ENCODE assay signal across 29 cellular contexts in genomic region chr17:31623990-31624389, GRCh38.
"Had no signal": no experiment of that assay in that cellular context is flagged by ENCODE, and none has a peak within 500 bp of the region (broad histone marks: within the 10 kb centered on the region; RNA-seq: fewer than 3 reads in every experiment).

No MANE protein-coding gene starts in this region.

- ATAC-seq: activated CD8-positive, alpha-beta memory T cell treated with anti-CD3 and anti-CD28 coated beads, Interleukin-2, amount 10 ng/mL, durations not matched to agents 7 days and 5 days had no signal

- H3K4me1 ChIP-seq: ascending aorta, Peyer's patch had no signal

- H3K36me3 ChIP-seq: ascending aorta, Peyer's patch had no signal

- DNase-seq: activated B cell treated with CpG ODN at 0.5 μM for 24 hours; activated CD4-positive, alpha-beta memory T cell treated with anti-CD3 and anti-CD28 coated beads, Interleukin-2, amount 10 ng/mL, durations not matched to agents 7 days and 5 days; activated CD4-positive, alpha-beta T cell treated with anti-CD3 and anti-CD28 coated beads for 4 hours; activated CD4-positive, CD25-positive, alpha-beta regulatory T cell treated with anti-CD3 and anti-CD28 coated beads, Interleukin-2, amount 50 U/mL, for 72 hours; activated CD8-positive, alpha-beta memory T cell treated with anti-CD3 and anti-CD28 coated beads for 24 hours; activated CD8-positive, alpha-beta memory T cell treated with anti-CD3 and anti-CD28 coated beads, Interleukin-2, amount 10 ng/mL, durations not matched to agents 7 days and 5 days; activated CD8-positive, alpha-beta memory T cell treated with anti-CD3 and anti-CD28 coated beads, Interleukin-2, amount 50 U/mL, for 48 hours; activated effector memory CD4-positive, alpha-beta T cell treated with Interleukin-2 at 50 U/mL for 16 hours; activated naive CD4-positive, alpha-beta T cell; activated naive CD8-positive, alpha-beta T cell treated with anti-CD3 and anti-CD28 coated beads, Interleukin-2, amount 10 ng/mL, durations not matched to agents 7 days and 5 days; activated T-cell treated with anti-CD3 and anti-CD28 coated beads, Interleukin-2, amount 50 U/mL, for 48 hours; amygdala; Kasumi-1; KG1; NCI-H1105; NCI-H1417 treated with DMSO at 0.1 percent for 48 hours; NCI-H1694; NCI-H1930; NCI-H2081 treated with DMSO at 0.1 percent for 48 hours; NCI-H226; NCI-H524 treated with DMSO at 0.1 percent for 48 hours; Peyer's patch; RPMI8226; SW 1271; T-helper 1 cell; T-helper 2 cell; T-helper 9 cell had no signal

- H3K4me3 ChIP-seq: ascending aorta, Peyer's patch had no signal

- H3K27ac ChIP-seq: ascending aorta, Peyer's patch, VCaP had no signal

- H3K27me3 ChIP-seq: ascending aorta, Peyer's patch had no signal
